ENCODE assay signal across 12 cellular contexts in genomic region chr1:235307158-235308124, GRCh38. TPM values are rescaled to one million over a fixed set of nuclear protein-coding genes. Genes with fewer than 3 reads are reported as not detected.
A peak's percentile ranks its signal among the peaks of the same experiment; 100 is the strongest.
DNase-seq lines count a peak whose midpoint lies in the region; ATAC-seq and TF ChIP-seq lines count a peak whose summit lies in the region.
"Had no signal": no experiment of that assay in that cellular context is flagged by ENCODE, and none has a peak within 500 bp of the region (broad histone marks: within the 10 kb centered on the region; RNA-seq: fewer than 3 reads in every experiment).

No MANE protein-coding gene starts in this region.

- DNase-seq in CD4-positive, CD25-positive, alpha-beta regulatory T cell = no peak
- DNase-seq in DND-41 (no peak), adrenal gland (peak in 2 of 7 donors; percentile 17 to 23), T-helper 9 cell (no peak)
- no peak for DNase-seq in naive thymus-derived CD4-positive, alpha-beta T cell
- DNase-seq: anterior cingulate cortex, NCI-H146 had no signal

- no peak overlapping the region for H2AFZ ChIP-seq in DND-41 (ENCODE audit: low read depth, low read length)

- H3K27ac Mint-ChIP-seq in CD4-positive, CD25-positive, alpha-beta regulatory T cell = peak overlapping the region; percentile 2 to 67 (median 63)
- peak overlapping the region; percentile 31 to 87 (median 65) for H3K27ac Mint-ChIP-seq in naive thymus-derived CD4-positive, alpha-beta T cell
- H3K27ac Mint-ChIP-seq: type B pancreatic cell had no signal

- intact Hi-C loops in adrenal gland (cut with DNase I) = no loop called here
- intact Hi-C loops in naive thymus-derived CD4-positive, alpha-beta T cell (cut with micrococcal nuclease) = no loop called here

- peaks cover 35% of the 10 kb centered on the region for H4K20me1 ChIP-seq in DND-41 (ENCODE audit: insufficient read depth, low read length)

- no peak overlapping the region for H3K4me2 ChIP-seq in DND-41 (ENCODE audit: insufficient read depth, low read length)
- H3K4me2 ChIP-seq: KMS-11 had no signal

- H3K27me3 ChIP-seq in CD4-positive, CD25-positive, alpha-beta regulatory T cell (ENCODE audit: control insufficient read depth, insufficient read depth, low read length) = no peaks in the 10 kb centered on the region
- H3K27me3 ChIP-seq in DND-41 (ENCODE audit: insufficient read depth, low read length, poor library complexity) (no peaks in the 10 kb centered on the region), adrenal gland (no peaks in the 10 kb centered on the region)
- no peaks in the 10 kb centered on the region for H3K27me3 ChIP-seq in naive thymus-derived CD4-positive, alpha-beta T cell (ENCODE audit: control insufficient read depth in 2 of 2, insufficient read depth in 2 of 2, low read length in 2 of 2)

- H3K9ac ChIP-seq in DND-41 (ENCODE audit: low read depth, low read length) = no peak overlapping the region
- H3K9ac ChIP-seq: KMS-11 had no signal

- H3K36me3 Mint-ChIP-seq in CD4-positive, CD25-positive, alpha-beta regulatory T cell = peaks cover 5% of the 10 kb centered on the region
- H3K36me3 Mint-ChIP-seq in naive thymus-derived CD4-positive, alpha-beta T cell = peaks cover 0 to 11% (median 9%) of the 10 kb centered on the region in 5 donors

- H3K9me3 Mint-ChIP-seq in CD4-positive, CD25-positive, alpha-beta regulatory T cell = no peaks in the 10 kb centered on the region
- no peaks in the 10 kb centered on the region for H3K9me3 Mint-ChIP-seq in naive thymus-derived CD4-positive, alpha-beta T cell
- H3K9me3 Mint-ChIP-seq: type B pancreatic cell had no signal

- H3K36me3 ChIP-seq in CD4-positive, CD25-positive, alpha-beta regulatory T cell (ENCODE audit: control insufficient read depth, insufficient read depth, low read length) = peaks cover 11% of the 10 kb centered on the region
- H3K36me3 ChIP-seq in DND-41 (ENCODE audit: insufficient read depth, low read length) = peaks cover 29% of the 10 kb centered on the region
- no peaks in the 10 kb centered on the region for H3K36me3 ChIP-seq in adrenal gland (replicated peaks in 1 of 2)
- peaks cover 0 to 3% (median 0%) of the 10 kb centered on the region in 3 experiments for H3K36me3 ChIP-seq in naive thymus-derived CD4-positive, alpha-beta T cell (ENCODE audit: control insufficient read depth in 2 of 3, insufficient read depth in 3 of 3, low read length in 3 of 3)

- CTCF ChIA-PET in naive thymus-derived CD4-positive, alpha-beta T cell (lab: Charles Lee) = interaction anchor here (0.6 kb wide), 2 partner anchors 8 to 14 kb away, joined by 3 to 4 read pairs; no protein-coding TSS in a partner anchor

- no peaks in the 10 kb centered on the region for H3K27me3 Mint-ChIP-seq in CD4-positive, CD25-positive, alpha-beta regulatory T cell
- no peaks in the 10 kb centered on the region for H3K27me3 Mint-ChIP-seq in naive thymus-derived CD4-positive, alpha-beta T cell
- H3K27me3 Mint-ChIP-seq: type B pancreatic cell had no signal

- peaks cover 38 to 79% (median 57%) of the 10 kb centered on the region in 4 donors for H3K4me1 Mint-ChIP-seq in CD4-positive, CD25-positive, alpha-beta regulatory T cell
- peaks cover 46 to 73% (median 65%) of the 10 kb centered on the region in 7 donors for H3K4me1 Mint-ChIP-seq in naive thymus-derived CD4-positive, alpha-beta T cell

- POLR2A ChIA-PET in naive thymus-derived CD4-positive, alpha-beta T cell (lab: Charles Lee) = interaction anchor here (0.7 to 1.7 kb wide), 3 partner anchors 12 to 1554 kb away, joined by 3 to 13 read pairs (median 4); no protein-coding TSS in a partner anchor

- peak overlapping the region; percentile 93 for H3K27ac ChIP-seq in CD4-positive, CD25-positive, alpha-beta regulatory T cell (ENCODE audit: insufficient read depth, low read length, poor library complexity, severe bottlenecking)
- peak overlapping the region; percentile 42; the same call in 1 of the 2 replicates for H3K27ac ChIP-seq in DND-41 (ENCODE audit: low read length)
- H3K27ac ChIP-seq in adrenal gland = peak overlapping the region in 4 of 5 donors; percentile 48 to 66 (median 64)
- H3K27ac ChIP-seq in naive thymus-derived CD4-positive, alpha-beta T cell (ENCODE audit: low read depth, low read length) = peak overlapping the region; percentile 12
- H3K27ac ChIP-seq: KMS-11 had no signal

- H3K9me3 ChIP-seq in CD4-positive, CD25-positive, alpha-beta regulatory T cell (ENCODE audit: control insufficient read depth in 2 of 2, low read length in 2 of 2) = no peaks in the 10 kb centered on the region
- H3K9me3 ChIP-seq in DND-41 (ENCODE audit: insufficient read depth, low read length, severe bottlenecking) = no peaks in the 10 kb centered on the region
- H3K9me3 ChIP-seq in adrenal gland (replicated peaks in 1 of 3) = no peaks in the 10 kb centered on the region
- no peaks in the 10 kb centered on the region for H3K9me3 ChIP-seq in naive thymus-derived CD4-positive, alpha-beta T cell (ENCODE audit: control insufficient read depth in 2 of 3, low read length in 3 of 3)

- H3K79me2 ChIP-seq in DND-41 (ENCODE audit: insufficient read depth, low read length) = peaks cover 89% of the 10 kb centered on the region

- peak overlapping the region in 3 of 4 donors; percentile 15 to 73 (median 33) for H3K4me3 Mint-ChIP-seq in CD4-positive, CD25-positive, alpha-beta regulatory T cell
- H3K4me3 Mint-ChIP-seq in naive thymus-derived CD4-positive, alpha-beta T cell = peak overlapping the region in 8 of 10 donors; percentile 12 to 59 (median 46)
- H3K4me3 Mint-ChIP-seq: type B pancreatic cell had no signal

- H3K4me3 ChIP-seq in CD4-positive, CD25-positive, alpha-beta regulatory T cell (ENCODE audit: low read depth, low read length) = no peak overlapping the region
- H3K4me3 ChIP-seq in DND-41 (ENCODE audit: low read depth in 1 of 2, low read length in 2 of 2) (no peak overlapping the region), adrenal gland (no peak overlapping the region)
- no peak overlapping the region for H3K4me3 ChIP-seq in naive thymus-derived CD4-positive, alpha-beta T cell (ENCODE audit: low read length)

- WGBS in adrenal gland, 4 donors = 59 to 70% (median 65%) methylated on average over 7 of the region's 7 CpGs

- no peak for TF ChIP-seq CTCF in DND-41 (IDR thresholded peaks at IDR 0.05; ENCODE audit: borderline replicate concordance, extremely low read depth, low read length, poor library complexity, severe bottlenecking)
- TF ChIP-seq CTCF in adrenal gland (IDR thresholded peaks at IDR 0.05) = no peak

- TF ChIP-seq POLR2A in adrenal gland (IDR thresholded peaks at IDR 0.05) = no peak

- no peak for ATAC-seq in CD4-positive, CD25-positive, alpha-beta regulatory T cell (ENCODE audit: low read depth in 2 of 2)
- ATAC-seq in DND-41 (ENCODE audit: insufficient read depth, low read depth) (no peak), GM19452 (IDR thresholded peaks at IDR 0.05; ENCODE audit: unreplicated experiment) (no peak), GM21717 (IDR thresholded peaks at IDR 0.05; ENCODE audit: unreplicated experiment) (no peak), HG02763 (IDR thresholded peaks at IDR 0.05; ENCODE audit: unreplicated experiment) (no peak)
- no peak for ATAC-seq in naive thymus-derived CD4-positive, alpha-beta T cell

- H3K4me1 ChIP-seq in CD4-positive, CD25-positive, alpha-beta regulatory T cell (ENCODE audit: control insufficient read depth, insufficient read depth, low read length, poor library complexity, severe bottlenecking) = peaks cover 63% of the 10 kb centered on the region
- peaks cover 55% of the 10 kb centered on the region for H3K4me1 ChIP-seq in DND-41 (ENCODE audit: insufficient read depth, low read length)
- peaks cover 40 to 65% of the 10 kb centered on the region in 2 donors for H3K4me1 ChIP-seq in adrenal gland (replicated peaks in 1 of 2)
- peaks cover 42 to 46% of the 10 kb centered on the region in 2 donors for H3K4me1 ChIP-seq in naive thymus-derived CD4-positive, alpha-beta T cell (ENCODE audit: control insufficient read depth in 2 of 2, insufficient read depth in 2 of 2, low read length in 2 of 2)

RNA-seq across cellular contexts. Expression of gene ARID4B, which starts 20.5 kb away (rescaled TPM):
- total RNA-seq in CD4-positive, CD25-positive, alpha-beta regulatory T cell = 192 TPM
- 10 to 100 TPM; 52.6 to 63.4 (median 56.1) TPM for polyA plus RNA-seq in CD4-positive, CD25-positive, alpha-beta regulatory T cell
- total RNA-seq in adrenal gland = 10 to 100 TPM; 12.4 to 33.4 (median 28.1) TPM
- polyA plus RNA-seq in adrenal gland = 10 to 100 TPM; 17.0 to 31.5 (median 22.5) TPM
- 100 to 1,000 TPM in 2 of 5 experiments, 10 to 100 TPM in 3; 60.8 to 124 (median 93.2) TPM for total RNA-seq in naive thymus-derived CD4-positive, alpha-beta T cell
- polyA plus RNA-seq in naive thymus-derived CD4-positive, alpha-beta T cell = 10 to 100 TPM; 63.3 to 76.3 TPM

RNA-seq across cellular contexts. Expression of gene GGPS1, which starts 20.9 kb away (rescaled TPM):
- 30.8 TPM for total RNA-seq in CD4-positive, CD25-positive, alpha-beta regulatory T cell
- 10 to 100 TPM; 60.2 to 82.0 (median 78.4) TPM for polyA plus RNA-seq in CD4-positive, CD25-positive, alpha-beta regulatory T cell
- 10 to 100 TPM; 12.6 to 50.9 (median 34.6) TPM for total RNA-seq in adrenal gland
- polyA plus RNA-seq in adrenal gland = 10 to 100 TPM; 30.4 to 63.7 (median 32.8) TPM
- 10 to 100 TPM; 26.5 to 51.7 (median 30.2) TPM for total RNA-seq in naive thymus-derived CD4-positive, alpha-beta T cell
- 10 to 100 TPM; 61.5 to 70.0 TPM for polyA plus RNA-seq in naive thymus-derived CD4-positive, alpha-beta T cell

RNA-seq across cellular contexts. Expression of gene TBCE, which starts 59.8 kb away (rescaled TPM):
- 19.7 TPM for total RNA-seq in CD4-positive, CD25-positive, alpha-beta regulatory T cell
- 10 to 100 TPM; 13.9 to 21.4 (median 19.1) TPM for polyA plus RNA-seq in CD4-positive, CD25-positive, alpha-beta regulatory T cell
- total RNA-seq in adrenal gland = 10 to 100 TPM; 14.7 to 32.2 (median 18.4) TPM
- polyA plus RNA-seq in adrenal gland = 10 to 100 TPM; 37.3 to 67.2 (median 39.3) TPM
- 10 to 100 TPM; 16.8 to 26.1 (median 20.6) TPM for total RNA-seq in naive thymus-derived CD4-positive, alpha-beta T cell
- polyA plus RNA-seq in naive thymus-derived CD4-positive, alpha-beta T cell = 10 to 100 TPM; 12.9 to 16.1 TPM

Comparison
In these comparisons a context has a peak if more than half of its experiments do, and no peak if none do; other contexts are left out.
1. H3K27ac ChIP-seq: peak in every context shown above with its lines; median percentile 93 in CD4-positive, CD25-positive, alpha-beta regulatory T cell; 64 in adrenal gland; 42 in DND-41; 12 in naive thymus-derived CD4-positive, alpha-beta T cell.